Comparison of ENCODE assay signal across 1 cellular context in genomic region chr19:3060852-3061182, GRCh38.
A peak's percentile ranks its signal among the peaks of the same experiment; 100 is the strongest.
TF ChIP-seq lines count a peak whose summit lies in the region.

No MANE protein-coding gene starts in this region.

TF ChIP-seq in HepG2, 621 proteins besides CTCF, POLR2A, EP300 and RAD21:
- TF ChIP-seq ZNF552 (CRISPR knock-in tag; IDR thresholded peaks at IDR 0.05; ENCODE audit: borderline replicate concordance) (no peak), ZNF629 (CRISPR knock-in tag; conservative IDR thresholded peaks at IDR 0.05) (peak; percentile 82)
